ENCODE assay signal across 23 cellular contexts in the genomic region with DNA sequence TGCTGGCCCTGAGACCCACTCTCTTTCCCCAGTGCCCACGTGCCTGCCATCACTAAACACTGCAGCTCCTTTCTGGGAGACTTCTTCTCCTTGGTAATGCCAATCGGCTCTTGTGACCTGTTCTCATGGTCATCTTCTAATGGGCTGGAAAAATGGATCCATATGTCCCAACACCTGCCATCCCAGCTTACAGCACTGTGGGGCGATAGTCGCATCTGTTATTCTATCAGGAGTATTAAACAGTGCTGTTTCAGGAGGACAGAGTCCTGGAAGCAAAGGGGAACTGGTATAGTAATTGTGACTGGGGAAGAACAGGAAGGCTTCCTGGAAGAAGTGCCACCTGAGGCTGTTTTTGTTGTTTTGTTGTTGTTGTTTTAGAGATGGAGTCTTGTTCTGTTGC.
A peak's percentile ranks its signal among the peaks of the same experiment; 100 is the strongest.
DNase-seq lines count a peak whose midpoint lies in the region; ATAC-seq and TF ChIP-seq lines count a peak whose summit lies in the region.
"Had no signal": no experiment of that assay in that cellular context is flagged by ENCODE, and none has a peak within 500 bp of the region (broad histone marks: within the 10 kb centered on the region; RNA-seq: fewer than 3 reads in every experiment).

No MANE protein-coding gene starts in this region.

- WGBS in lower leg skin, 2 donors = 64 to 68% methylated on average over 4 of the region's 4 CpGs

- ATAC-seq in Panc1 = peak; percentile 77
- no peak for ATAC-seq in left lung
- no peak for ATAC-seq in Right ventricle myocardium inferior
- ATAC-seq: effector memory CD8-positive, alpha-beta T cell; GM12878; WTC11 had no signal

- POLR2A ChIA-PET in Panc1 (lab: Charles Lee) = no interaction called here

- no peak overlapping the region for H3K4me3 ChIP-seq in BLaER1 treated with 17β-estradiol and CSF1 and Interleukin-3, amounts not matched to agents 10 nM and 100 nM
- H3K4me3 ChIP-seq in Panc1 (ENCODE audit: low read depth in 2 of 2, low read length in 2 of 2) (no peak overlapping the region), lower leg skin (ENCODE audit: low read depth, poor library complexity, severe bottlenecking) (no peak overlapping the region), left lung (no peak overlapping the region)
- H3K4me3 ChIP-seq: ascending aorta, GM12878, tibial nerve had no signal

- TF ChIP-seq CTCF in Panc1 (IDR thresholded peaks at IDR 0.05) = no peak; the same call in none of the 2 replicates
- no peak for TF ChIP-seq CTCF in lower leg skin (IDR thresholded peaks at IDR 0.05)
- no peak for TF ChIP-seq CTCF in left lung (IDR thresholded peaks at IDR 0.05)

- H3K9me3 ChIP-seq in BLaER1 treated with 17β-estradiol and CSF1 and Interleukin-3, amounts not matched to agents 10 nM and 100 nM (replicated peaks in 1 of 11) = peaks cover 0 to 16% (median 13%) of the 10 kb centered on the region in 11 experiments; a peak in 14 of 22 replicates
- no peaks in the 10 kb centered on the region for H3K9me3 ChIP-seq in Panc1 (ENCODE audit: control insufficient read depth, insufficient read depth, low read depth, low read length)
- no peaks in the 10 kb centered on the region for H3K9me3 ChIP-seq in left lung
- H3K9me3 ChIP-seq: ascending aorta, Caco-2, tibial nerve had no signal

- H3K9ac ChIP-seq in BLaER1 treated with 17β-estradiol and CSF1 and Interleukin-3, amounts not matched to agents 10 nM and 100 nM = no peak overlapping the region

- no peak overlapping the region for H3K27ac ChIP-seq in BLaER1 treated with 17β-estradiol and CSF1 and Interleukin-3, amounts not matched to agents 10 nM and 100 nM
- H3K27ac ChIP-seq in Panc1 (ENCODE audit: low read length) = no peak overlapping the region
- H3K27ac ChIP-seq in left lung = no peak overlapping the region
- H3K27ac ChIP-seq: ascending aorta, tibial nerve had no signal

- no peaks in the 10 kb centered on the region for H3K36me3 ChIP-seq in BLaER1 treated with 17β-estradiol and CSF1 and Interleukin-3, amounts not matched to agents 10 nM and 100 nM
- no peaks in the 10 kb centered on the region for H3K36me3 ChIP-seq in Panc1 (ENCODE audit: control insufficient read depth, insufficient read depth, low read length)
- H3K36me3 ChIP-seq in left lung = no peaks in the 10 kb centered on the region
- H3K36me3 ChIP-seq: ascending aorta, tibial nerve had no signal

- intact Hi-C loops in Panc1 (cut with micrococcal nuclease; ENCODE audit: unreplicated experiment) (no loop called here), lower leg skin (cut with DNase I; ENCODE audit: low total_unique reads) (no loop called here), left lung (cut with DNase I) (no loop called here), Right ventricle myocardium inferior (cut with DNase I) (no loop called here)

- peak; percentile 29 for DNase-seq in DMS114 treated with DMSO at 0.1 percent for 48 hours (lab: John Stamatoyannopoulos, UW; ENCODE audit: unreplicated experiment)
- DNase-seq in Panc1 (ENCODE audit: low read depth, low spot score) = peak; percentile 7
- peak; percentile 28 for DNase-seq in iPS-NIHi11 (ENCODE audit: low spot score)
- DNase-seq in lower leg skin (ENCODE audit: low spot score in 2 of 2) = no peak
- DNase-seq in left lung = no peak
- no peak for DNase-seq in Right ventricle myocardium inferior (ENCODE audit: missing footprints)
- DNase-seq: activated CD4-positive, alpha-beta memory T cell treated with anti-CD3 and anti-CD28 coated beads for 36 hours; activated naive CD4-positive, alpha-beta T cell treated with anti-CD3 and anti-CD28 coated beads, Interleukin-2, amount 50 U/mL, for 16 hours; activated T-cell treated with anti-CD3 and anti-CD28 coated beads, Interleukin-2, amount 50 U/mL, for 24 hours; AML-193; Caco-2; cerebellar nuclear complex; effector memory CD8-positive, alpha-beta T cell; HCEC 1CT; immature natural killer cell; NCI-H187; NCI-H446 treated with DMSO at 0.1 percent for 48 hours; SHP77 had no signal

- peaks cover 0 to 49% (median 27%) of the 10 kb centered on the region in 10 experiments; a peak in 15 of 20 replicates for H3K4me1 ChIP-seq in BLaER1 treated with 17β-estradiol and CSF1 and Interleukin-3, amounts not matched to agents 10 nM and 100 nM
- no peaks in the 10 kb centered on the region for H3K4me1 ChIP-seq in Panc1 (ENCODE audit: control insufficient read depth, insufficient read depth, low read length)
- no peaks in the 10 kb centered on the region for H3K4me1 ChIP-seq in left lung
- H3K4me1 ChIP-seq: ascending aorta, Caco-2, tibial nerve had no signal

- in situ Hi-C loops in Panc1 (cut with HindIII; ENCODE audit: low pct_unique_long_range_greater_than_20kb, low sequenced_read_pairs) = no loop called here

- TF ChIP-seq POLR2A in lower leg skin (IDR thresholded peaks at IDR 0.05) = no peak

- H4K20me1 ChIP-seq in BLaER1 treated with 17β-estradiol and CSF1 and Interleukin-3, amounts not matched to agents 10 nM and 100 nM = no peaks in the 10 kb centered on the region

- CTCF ChIA-PET in Panc1 (lab: Charles Lee) = no interaction called here

- no TSS peak for BruUV-seq in Panc1 (replicated peaks; lab: Mats Ljungman, UMichigan)

- peak overlapping the region in 8 of 11 experiments; percentile 25 to 59 (median 50); a peak in 13 of 22 replicates for H3K4me2 ChIP-seq in BLaER1 treated with 17β-estradiol and CSF1 and Interleukin-3, amounts not matched to agents 10 nM and 100 nM

- H3K27me3 ChIP-seq in BLaER1 treated with 17β-estradiol and CSF1 and Interleukin-3, amounts not matched to agents 10 nM and 100 nM = no peaks in the 10 kb centered on the region
- H3K27me3 ChIP-seq in Panc1 (ENCODE audit: control insufficient read depth, insufficient read depth, low read length) (peaks cover 30% of the 10 kb centered on the region), left lung (peaks cover 0 to 68% of the 10 kb centered on the region in 2 donors)
- H3K27me3 ChIP-seq: ascending aorta, tibial nerve had no signal

Comparison
In these comparisons a context has a peak if more than half of its experiments do, and no peak if none do; other contexts are left out.
1. DNase-seq: peak in DMS114 treated with DMSO at 0.1 percent for 48 hours (single experiment), Panc1 (single experiment) and iPS-NIHi11 (single experiment); none in lower leg skin (0 of 2), left lung (0 of 2) and Right ventricle myocardium inferior (single experiment).